18 cellular contexts compared by ENCODE assay signal in genomic region chr6:51182884-51183283, GRCh38.
A peak's percentile ranks its signal among the peaks of the same experiment; 100 is the strongest.
DNase-seq lines count a peak whose midpoint lies in the region; FAIRE-seq and TF ChIP-seq lines count a peak whose summit lies in the region.
"Had no signal": no experiment of that assay in that cellular context is flagged by ENCODE, and none has a peak within 500 bp of the region (broad histone marks: within the 10 kb centered on the region; RNA-seq: fewer than 3 reads in every experiment).

No MANE protein-coding gene starts in this region.

- POLR2A ChIA-PET in H1 (lab: Charles Lee; ENCODE audit: partially characterized antibody): no interaction called here

- no peaks in the 10 kb centered on the region for H3K9me3 Mint-ChIP-seq in activated T-helper 2 cell treated with anti-CD3 and anti-CD28 coated beads, Interferon-gamma antibody, Interleukin-2, Interleukin-4, amounts not matched to agents 10 μg/mL and 5 μg/mL and 100 μg/mL, durations not matched to agents 14 hours and 24 hours and 36 hours
- no peaks in the 10 kb centered on the region for H3K9me3 Mint-ChIP-seq in activated T-helper 1 cell treated with anti-CD3 and anti-CD28 coated beads, Interleukin-12 subunit alpha, Interleukin-12 subunit beta, Interleukin-2, Interleukin-4 antibody, amounts not matched to agents 30 ng/mL and 10 ng/mL and 1 ng/mL, durations not matched to agents 14 hours and 24 hours and 36 hours

- H3K27me3 Mint-ChIP-seq in activated T-helper 2 cell treated with anti-CD3 and anti-CD28 coated beads, Interferon-gamma antibody, Interleukin-2, Interleukin-4, amounts not matched to agents 10 μg/mL and 5 μg/mL and 100 μg/mL, durations not matched to agents 14 hours and 24 hours and 36 hours (ENCODE audit: low read depth): no peaks in the 10 kb centered on the region
- H3K27me3 Mint-ChIP-seq in activated T-helper 1 cell treated with anti-CD3 and anti-CD28 coated beads, Interleukin-12 subunit alpha, Interleukin-12 subunit beta, Interleukin-2, Interleukin-4 antibody, amounts not matched to agents 30 ng/mL and 10 ng/mL and 1 ng/mL, durations not matched to agents 14 hours and 24 hours and 36 hours (ENCODE audit: insufficient read depth): no peaks in the 10 kb centered on the region
- H3K27me3 Mint-ChIP-seq: CD4-positive, alpha-beta T cell had no signal

- DNase-seq in NCI-H1417 (lab: John Stamatoyannopoulos, UW) (peak in 2 of 3 experiments; percentile 21 to 75), NCI-H1417 treated with DMSO at 0.1 percent for 48 hours (lab: John Stamatoyannopoulos, UW) (no peak), COLO668 (lab: John Stamatoyannopoulos, UW; ENCODE audit: unreplicated experiment) (peak; percentile 0), NCI-H69 (lab: John Stamatoyannopoulos, UW) (peak; percentile 91), H1 (ENCODE audit: low read depth in 1 of 2, low spot score in 2 of 2) (no peak), A172 (ENCODE audit: low spot score) (no peak)
- DNase-seq in activated T-helper 2 cell treated with anti-CD3 and anti-CD28 coated beads, Interferon-gamma antibody, Interleukin-2, Interleukin-4, amounts not matched to agents 10 μg/mL and 5 μg/mL and 100 μg/mL, durations not matched to agents 14 hours and 24 hours and 36 hours (ENCODE audit: low spot score): no peak
- DNase-seq in activated T-helper 1 cell treated with anti-CD3 and anti-CD28 coated beads, Interleukin-12 subunit alpha, Interleukin-12 subunit beta, Interleukin-2, Interleukin-4 antibody, amounts not matched to agents 30 ng/mL and 10 ng/mL and 1 ng/mL, durations not matched to agents 14 hours and 24 hours and 36 hours (ENCODE audit: low spot score): no peak
- DNase-seq: 8988T; CD4-positive, alpha-beta T cell; DMS79; GOT3; NCI-H187 treated with DMSO at 0.1 percent for 48 hours; NCI-H2171 treated with DMSO at 0.1 percent for 48 hours; NK-92 treated with Interleukin-12 subunit alpha and Interleukin-12 subunit beta, amount 100 ng/mL, for 24 hours had no signal

- 69% methylated on average over 5 of the region's 5 CpGs; no CpG with 5 or more reads in 1 of the 2 experiments for WGBS in H1 (ENCODE audit: extremely low coverage in 1 of 2, insufficient coverage in 1 of 2, insufficient read length in 1 of 2, insufficient replicate concordance in 2 of 2, low coverage in 1 of 2, low lambda C conversion rate in 2 of 2, missing lambda C conversion rate in 1 of 2), 2 experiments

- H2AFZ ChIP-seq in H1 (ENCODE audit: low read length): no peak overlapping the region

- H3K23me2 ChIP-seq in H1 (ENCODE audit: low read depth, low read length): no peaks in the 10 kb centered on the region

- no peaks in the 10 kb centered on the region for H3K27me3 ChIP-seq in H1 (replicated peaks in 1 of 4; ENCODE audit: control insufficient read depth in 3 of 4, extremely low read depth in 1 of 4, insufficient read depth in 3 of 4, low read length in 3 of 4)

- H3K27ac Mint-ChIP-seq in activated T-helper 2 cell treated with anti-CD3 and anti-CD28 coated beads, Interferon-gamma antibody, Interleukin-2, Interleukin-4, amounts not matched to agents 10 μg/mL and 5 μg/mL and 100 μg/mL, durations not matched to agents 14 hours and 24 hours and 36 hours: no peak overlapping the region
- H3K27ac Mint-ChIP-seq in activated T-helper 1 cell treated with anti-CD3 and anti-CD28 coated beads, Interleukin-12 subunit alpha, Interleukin-12 subunit beta, Interleukin-2, Interleukin-4 antibody, amounts not matched to agents 30 ng/mL and 10 ng/mL and 1 ng/mL, durations not matched to agents 14 hours and 24 hours and 36 hours: no peak overlapping the region
- H3K27ac Mint-ChIP-seq: CD4-positive, alpha-beta T cell had no signal

- H4K91ac ChIP-seq in H1 (replicated peaks; ENCODE audit: insufficient read length, low read length): no peak overlapping the region

- no peaks in the 10 kb centered on the region for H4K20me1 ChIP-seq in H1 (replicated peaks in 1 of 2; ENCODE audit: control insufficient read depth in 1 of 2, insufficient read depth in 2 of 2, low read length in 2 of 2)

- no peaks in the 10 kb centered on the region for H3K79me2 ChIP-seq in H1 (ENCODE audit: control insufficient read depth in 1 of 2, insufficient read depth in 2 of 2, low read length in 2 of 2)

- H3K23ac ChIP-seq in H1 (ENCODE audit: insufficient read length): no peak overlapping the region

- no peak overlapping the region for H4K5ac ChIP-seq in H1 (ENCODE audit: insufficient read length, low read depth, low read length)

- TF ChIP-seq RAD21 in H1 (IDR thresholded peaks at IDR 0.05 in 1 of 2, conservative IDR thresholded peaks at IDR 0.05 in 1 of 2; ENCODE audit: low read depth in 2 of 2, low read length in 2 of 2): peak; percentile 14 to 22; a peak in 3 of 4 replicates

- no peaks in the 10 kb centered on the region for H3K36me3 Mint-ChIP-seq in activated T-helper 2 cell treated with anti-CD3 and anti-CD28 coated beads, Interferon-gamma antibody, Interleukin-2, Interleukin-4, amounts not matched to agents 10 μg/mL and 5 μg/mL and 100 μg/mL, durations not matched to agents 14 hours and 24 hours and 36 hours (ENCODE audit: low read depth)
- no peaks in the 10 kb centered on the region for H3K36me3 Mint-ChIP-seq in activated T-helper 1 cell treated with anti-CD3 and anti-CD28 coated beads, Interleukin-12 subunit alpha, Interleukin-12 subunit beta, Interleukin-2, Interleukin-4 antibody, amounts not matched to agents 30 ng/mL and 10 ng/mL and 1 ng/mL, durations not matched to agents 14 hours and 24 hours and 36 hours (ENCODE audit: low read depth)

- H3K4me3 Mint-ChIP-seq in activated T-helper 2 cell treated with anti-CD3 and anti-CD28 coated beads, Interferon-gamma antibody, Interleukin-2, Interleukin-4, amounts not matched to agents 10 μg/mL and 5 μg/mL and 100 μg/mL, durations not matched to agents 14 hours and 24 hours and 36 hours (ENCODE audit: low read depth): no peak overlapping the region
- no peak overlapping the region for H3K4me3 Mint-ChIP-seq in activated T-helper 1 cell treated with anti-CD3 and anti-CD28 coated beads, Interleukin-12 subunit alpha, Interleukin-12 subunit beta, Interleukin-2, Interleukin-4 antibody, amounts not matched to agents 30 ng/mL and 10 ng/mL and 1 ng/mL, durations not matched to agents 14 hours and 24 hours and 36 hours
- H3K4me3 Mint-ChIP-seq: CD4-positive, alpha-beta T cell had no signal

- H3K4me1 ChIP-seq in H1 (replicated peaks in 1 of 4; ENCODE audit: control insufficient read depth in 3 of 4, insufficient read depth in 4 of 4, low read length in 3 of 4): no peaks in the 10 kb centered on the region

- intact Hi-C loops in activated T-helper 2 cell treated with anti-CD3 and anti-CD28 coated beads, Interferon-gamma antibody, Interleukin-2, Interleukin-4, amounts not matched to agents 10 μg/mL and 5 μg/mL and 100 μg/mL, durations not matched to agents 14 hours and 24 hours and 36 hours (cut with micrococcal nuclease): no loop called here
- intact Hi-C loops in activated T-helper 1 cell treated with anti-CD3 and anti-CD28 coated beads, Interleukin-12 subunit alpha, Interleukin-12 subunit beta, Interleukin-2, Interleukin-4 antibody, amounts not matched to agents 30 ng/mL and 10 ng/mL and 1 ng/mL, durations not matched to agents 14 hours and 24 hours and 36 hours (cut with micrococcal nuclease): no loop called here

- H3K18ac ChIP-seq in H1 (ENCODE audit: extremely low read depth, low read length): no peak overlapping the region

- H3K4me2 ChIP-seq in H1 (ENCODE audit: insufficient read depth in 1 of 2, low read depth in 2 of 2, low read length in 2 of 2): no peak overlapping the region

- H3K56ac ChIP-seq in H1 (replicated peaks; ENCODE audit: insufficient read length, low read depth, low read length): no peak overlapping the region

- H2BK120ac ChIP-seq in H1 (replicated peaks; ENCODE audit: low read depth, low read length): no peak overlapping the region

- CTCF ChIA-PET in H1 (lab: Charles Lee; ENCODE audit: partially characterized antibody): interaction anchor here (1.0 kb wide), 1 partner anchor 92 kb away, joined by 4 read pairs; no protein-coding TSS in a partner anchor

- H3K27ac ChIP-seq in H1 (ENCODE audit: low read depth, low read length): no peak overlapping the region
- H3K27ac ChIP-seq: SK-N-MC had no signal

- no peaks in the 10 kb centered on the region for H3K36me3 ChIP-seq in H1 (ENCODE audit: control insufficient read depth in 2 of 4, insufficient read depth in 4 of 4, low read length in 3 of 4)

- no peaks in the 10 kb centered on the region for H3K4me1 Mint-ChIP-seq in activated T-helper 2 cell treated with anti-CD3 and anti-CD28 coated beads, Interferon-gamma antibody, Interleukin-2, Interleukin-4, amounts not matched to agents 10 μg/mL and 5 μg/mL and 100 μg/mL, durations not matched to agents 14 hours and 24 hours and 36 hours (ENCODE audit: low read depth)
- no peaks in the 10 kb centered on the region for H3K4me1 Mint-ChIP-seq in activated T-helper 1 cell treated with anti-CD3 and anti-CD28 coated beads, Interleukin-12 subunit alpha, Interleukin-12 subunit beta, Interleukin-2, Interleukin-4 antibody, amounts not matched to agents 30 ng/mL and 10 ng/mL and 1 ng/mL, durations not matched to agents 14 hours and 24 hours and 36 hours (ENCODE audit: low read depth)

- no peak overlapping the region for H3K14ac ChIP-seq in H1 (ENCODE audit: insufficient read length)

- no peak overlapping the region for H3K9ac ChIP-seq in H1 (replicated peaks in 1 of 4; ENCODE audit: extremely low read depth in 1 of 4, low read depth in 3 of 4, low read length in 3 of 4)

- TF ChIP-seq EP300 in H1 (IDR thresholded peaks at IDR 0.05; ENCODE audit: borderline replicate concordance in 1 of 2, low read depth in 2 of 2, low read length in 2 of 2): no peak

- no peak for TF ChIP-seq CTCF in H1 (IDR thresholded peaks at IDR 0.05; ENCODE audit: control extremely low read depth in 1 of 3, insufficient read depth in 1 of 3, low read depth in 1 of 3, low read length in 3 of 3)

- H2BK20ac ChIP-seq in H1 (ENCODE audit: low read length): no peak overlapping the region

- no peak overlapping the region for H2BK12ac ChIP-seq in H1 (ENCODE audit: low read depth, low read length)

- H2BK5ac ChIP-seq in H1 (ENCODE audit: low read depth, low read length): no peak overlapping the region

- no peak overlapping the region for H3K4ac ChIP-seq in H1 (replicated peaks; ENCODE audit: insufficient read length, low read depth, low read length)

- H3K79me1 ChIP-seq in H1 (ENCODE audit: low read depth, low read length): no peaks in the 10 kb centered on the region

- H4K8ac ChIP-seq in H1 (ENCODE audit: extremely low read depth, insufficient read depth, low read length): no peak overlapping the region

- FAIRE-seq in H1 (lab: Jason Lieb, UNC): no peak
- FAIRE-seq: GM12892, RCC 7860 had no signal

- H2BK15ac ChIP-seq in H1 (ENCODE audit: low read length): no peak overlapping the region

- H3K9me3 ChIP-seq in H1 (ENCODE audit: insufficient read depth in 2 of 2, low read depth in 1 of 2, low read length in 1 of 2): no peaks in the 10 kb centered on the region

- no peak overlapping the region for H2AK5ac ChIP-seq in H1 (ENCODE audit: low read depth, low read length)

- H3K4me3 ChIP-seq in H1 (ENCODE audit: extremely low read depth in 1 of 4, insufficient read depth in 2 of 4, low read depth in 3 of 4, low read length in 4 of 4): no peak overlapping the region
- H3K4me3 ChIP-seq: SK-N-MC had no signal

- no peak for TF ChIP-seq POLR2A in H1 (IDR thresholded peaks at IDR 0.05; ENCODE audit: control extremely low read depth in 1 of 2, low read depth in 2 of 2, low read length in 2 of 2)

TF ChIP-seq in H1, 55 proteins besides CTCF, POLR2A, EP300 and RAD21 (continues in another document):
- no peak for TF ChIP-seq TBP (IDR thresholded peaks at IDR 0.05; ENCODE audit: low read depth, low read length)

Comparison
In these comparisons a context has a peak if more than half of its experiments do, and no peak if none do; other contexts are left out.
1. DNase-seq: peak in NCI-H1417 (2 of 3), COLO668 (single experiment) and NCI-H69 (single experiment); none in NCI-H1417 treated with DMSO at 0.1 percent for 48 hours (single experiment), H1 (0 of 2), activated T-helper 2 cell treated with anti-CD3 and anti-CD28 coated beads, Interferon-gamma antibody, Interleukin-2, Interleukin-4, amounts not matched to agents 10 μg/mL and 5 μg/mL and 100 μg/mL, durations not matched to agents 14 hours and 24 hours and 36 hours (single experiment), activated T-helper 1 cell treated with anti-CD3 and anti-CD28 coated beads, Interleukin-12 subunit alpha, Interleukin-12 subunit beta, Interleukin-2, Interleukin-4 antibody, amounts not matched to agents 30 ng/mL and 10 ng/mL and 1 ng/mL, durations not matched to agents 14 hours and 24 hours and 36 hours (single experiment) and A172 (single experiment).